Comparison of ENCODE assay signal across 7 cellular contexts in the genomic region with DNA sequence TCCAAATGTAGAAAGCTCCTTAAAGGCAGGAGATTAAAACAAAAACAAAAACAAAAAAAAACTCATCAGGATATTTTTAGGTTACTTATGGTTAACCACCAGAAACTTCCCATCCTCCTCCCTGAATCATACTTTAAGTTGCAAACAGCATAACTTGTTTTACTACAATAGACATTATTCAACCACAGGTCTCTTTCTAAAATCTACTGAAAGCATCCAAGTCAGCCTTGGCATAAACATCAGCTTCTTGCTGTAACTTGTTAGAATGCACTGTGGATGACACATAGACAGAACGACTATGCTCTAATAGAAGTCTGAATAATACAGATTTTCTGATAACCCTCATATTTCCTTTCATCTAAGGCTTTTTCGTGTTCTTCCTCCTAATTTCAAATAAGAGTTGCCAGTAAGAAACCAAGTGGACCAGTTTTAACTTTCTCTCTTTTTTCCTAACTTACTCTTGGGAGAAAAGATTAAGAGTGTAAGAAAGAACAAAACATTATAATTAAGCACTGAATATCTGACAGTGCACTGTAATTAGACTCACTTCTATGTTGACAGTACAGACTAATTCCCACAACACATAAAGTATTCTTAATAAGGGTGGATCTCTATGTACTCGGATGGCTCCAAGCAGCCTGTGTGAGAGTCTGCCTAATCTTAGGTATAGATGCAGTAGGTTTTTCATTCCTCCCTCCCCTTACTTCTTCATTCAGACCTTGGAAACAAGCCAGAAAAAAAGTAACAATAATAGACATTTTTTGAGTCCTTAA.
DNase-seq lines count a peak whose midpoint lies in the region; ATAC-seq and TF ChIP-seq lines count a peak whose summit lies in the region.
"Not testable (repeated sequence)": the region's sequence is repeated elsewhere in the genome, so short reads cannot be mapped to it uniquely, and the experiment has no call there.

No MANE protein-coding gene starts in this region.

- not testable (repeated sequence) for H3K79me1 ChIP-seq in mesenchymal stem cell (replicated peaks; ENCODE audit: low read length, poor library complexity, severe bottlenecking)

- not testable (repeated sequence) for H2BK15ac ChIP-seq in mesenchymal stem cell (ENCODE audit: low read depth, poor library complexity, severe bottlenecking)

- not testable (repeated sequence) for H3K36me3 ChIP-seq in RWPE2 (ENCODE audit: low read depth); mammary epithelial cell (ENCODE audit: insufficient read depth, low read length); fibroblast of lung (ENCODE audit: control insufficient read depth, insufficient read depth, low read length); mesenchymal stem cell (ENCODE audit: control insufficient read depth in 1 of 2, insufficient read depth in 2 of 2, low read depth in 1 of 2, low read length in 2 of 2)

- 0% methylated on average over 3 of the region's 3 CpGs for WGBS in mammary epithelial cell (ENCODE audit: low coverage, missing lambda C conversion rate)
- 56% methylated on average over 2 of the region's 3 CpGs for WGBS in mesenchymal stem cell

- H4K8ac ChIP-seq in mesenchymal stem cell (ENCODE audit: low read length): not testable (repeated sequence)

- DNase-seq in AG10803 (ENCODE audit: low read depth): peak; percentile 56
- peak; percentile 22 for DNase-seq in HPDE6-E6E7 (ENCODE audit: extremely low spot score)
- DNase-seq in RWPE2 (ENCODE audit: low spot score): not testable (repeated sequence)
- peak; percentile 95 for DNase-seq in mammary epithelial cell
- DNase-seq in fibroblast of lung (ENCODE audit: low read depth in 2 of 2): peak; percentile 2 to 38
- peak; percentile 22 for DNase-seq in mesenchymal stem cell

- not testable (repeated sequence) for H3K23ac ChIP-seq in mesenchymal stem cell (ENCODE audit: low read length in 2 of 2)

- peak overlapping the region; percentile 10 for H2AFZ ChIP-seq in mammary epithelial cell (ENCODE audit: low read depth, low read length)
- H2AFZ ChIP-seq in fibroblast of lung (ENCODE audit: low read length); mesenchymal stem cell (ENCODE audit: low read depth, low read length): not testable (repeated sequence)

- intact Hi-C loops in mammary epithelial cell (cut with micrococcal nuclease): not testable (repeated sequence)

- not testable (repeated sequence) for BruUV-seq in mammary epithelial cell (replicated peaks; lab: Mats Ljungman, UMichigan)

- H4K91ac ChIP-seq in mesenchymal stem cell (ENCODE audit: low read length): not testable (repeated sequence)

- not testable (repeated sequence) for H2BK5ac ChIP-seq in mesenchymal stem cell (ENCODE audit: low read depth, low read length, poor library complexity, severe bottlenecking)

- not testable (repeated sequence) for H3K14ac ChIP-seq in mesenchymal stem cell (ENCODE audit: low read length in 2 of 2)

- H3K4me1 ChIP-seq in RWPE2 (ENCODE audit: insufficient read depth, poor library complexity, severe bottlenecking); fibroblast of lung (ENCODE audit: control insufficient read depth, extremely low read depth, insufficient read depth, low read length); mesenchymal stem cell (ENCODE audit: control insufficient read depth, insufficient read depth, low read depth, low read length): not testable (repeated sequence)
- peaks cover 13% of the 10 kb centered on the region for H3K4me1 ChIP-seq in mammary epithelial cell (ENCODE audit: insufficient read depth, low read length)

- H2BK12ac ChIP-seq in mesenchymal stem cell (ENCODE audit: low read length in 2 of 2): not testable (repeated sequence)

- not testable (repeated sequence) for H3K9me3 ChIP-seq in RWPE2 (ENCODE audit: severe bottlenecking); mammary epithelial cell (replicated peaks; ENCODE audit: insufficient read depth, low read length); fibroblast of lung (ENCODE audit: control insufficient read depth, insufficient read depth, low read depth, low read length); mesenchymal stem cell (ENCODE audit: control insufficient read depth, low read length)

- CTCF ChIA-PET in mammary epithelial cell (lab: Charles Lee; ENCODE audit: low non-redundant PET): not testable (repeated sequence)

- peak overlapping the region; percentile 71 for H3K4me2 ChIP-seq in mammary epithelial cell (ENCODE audit: insufficient read depth, low read depth, low read length)
- not testable (repeated sequence) for H3K4me2 ChIP-seq in fibroblast of lung (ENCODE audit: extremely low read depth, insufficient read depth, low read length); mesenchymal stem cell (ENCODE audit: low read length, poor library complexity, severe bottlenecking)

- in situ Hi-C loops in mammary epithelial cell (cut with MboI; ENCODE audit: low sequenced_read_pairs in 2 of 2): not testable (repeated sequence)

- H3K27ac ChIP-seq in RWPE2 (ENCODE audit: poor library complexity, severe bottlenecking) (peak overlapping the region; percentile 20), mammary epithelial cell (ENCODE audit: insufficient read depth, low read depth, low read length) (peak overlapping the region; percentile 67)
- H3K27ac ChIP-seq in fibroblast of lung (ENCODE audit: insufficient read depth, low read length); mesenchymal stem cell (ENCODE audit: low read length, poor library complexity, severe bottlenecking): not testable (repeated sequence)

- H2AK5ac ChIP-seq in mesenchymal stem cell (ENCODE audit: low read length, severe bottlenecking): not testable (repeated sequence)

- not testable (repeated sequence) for H3K79me2 ChIP-seq in mammary epithelial cell (ENCODE audit: insufficient read depth, low read length); fibroblast of lung (ENCODE audit: control insufficient read depth, insufficient read depth, low read length)

- H3K4ac ChIP-seq in mesenchymal stem cell (ENCODE audit: low read depth in 1 of 2, low read length in 2 of 2): not testable (repeated sequence)

- H3K27me3 ChIP-seq in RWPE2 (ENCODE audit: insufficient read depth, poor library complexity, severe bottlenecking); mammary epithelial cell (ENCODE audit: insufficient read depth, low read length); fibroblast of lung (ENCODE audit: control insufficient read depth, insufficient read depth, low read length); mesenchymal stem cell (ENCODE audit: control insufficient read depth in 1 of 2, insufficient read depth in 1 of 2, low read length in 2 of 2): not testable (repeated sequence)

- dilution Hi-C loops in mammary epithelial cell (cut with HindIII; ENCODE audit: low sequenced_read_pairs): not testable (repeated sequence)

- H3K4me3 ChIP-seq in AG10803 (ENCODE audit: low read length); RWPE2 (ENCODE audit: severe bottlenecking); fibroblast of lung (replicated peaks in 1 of 4; ENCODE audit: control extremely low read depth in 1 of 4, insufficient read depth in 1 of 4, low read depth in 3 of 4, low read length in 4 of 4); mesenchymal stem cell (ENCODE audit: insufficient read depth in 1 of 2, low read depth in 1 of 2, low read length in 2 of 2): not testable (repeated sequence)
- H3K4me3 ChIP-seq in mammary epithelial cell (replicated peaks in 1 of 3; ENCODE audit: insufficient read depth in 1 of 3, low read depth in 2 of 3, low read length in 3 of 3): peak overlapping the region in 2 of 3 experiments; percentile 8 to 17

- not testable (repeated sequence) for H4K20me1 ChIP-seq in mammary epithelial cell (ENCODE audit: insufficient read depth, low read length); fibroblast of lung (ENCODE audit: control insufficient read depth, extremely low read depth, insufficient read depth, low read length)

- H3K9ac ChIP-seq in mammary epithelial cell (ENCODE audit: insufficient read depth, low read length): peak overlapping the region; percentile 44
- not testable (repeated sequence) for H3K9ac ChIP-seq in fibroblast of lung (ENCODE audit: insufficient read depth, low read length); mesenchymal stem cell (ENCODE audit: low read length)

- ATAC-seq in GM18502 (IDR thresholded peaks at IDR 0.05; ENCODE audit: poor library complexity, unreplicated experiment): peak; percentile 60
- peak; percentile 98 for ATAC-seq in RWPE2 (ENCODE audit: low read depth)

- not testable (repeated sequence) for H2BK120ac ChIP-seq in mesenchymal stem cell (ENCODE audit: low read depth, low read length)

- TF ChIP-seq CTCF in AG10803 (conservative IDR thresholded peaks at IDR 0.05; ENCODE audit: low read length); RWPE2 (IDR thresholded peaks at IDR 0.05; ENCODE audit: poor library complexity, severe bottlenecking); mammary epithelial cell (conservative IDR thresholded peaks at IDR 0.05 in 1 of 2, IDR thresholded peaks at IDR 0.05 in 1 of 2; ENCODE audit: extremely low read depth in 1 of 2, insufficient read depth in 1 of 2, low read depth in 1 of 2, low read length in 2 of 2); fibroblast of lung (conservative IDR thresholded peaks at IDR 0.05 in 1 of 2, IDR thresholded peaks at IDR 0.05 in 1 of 2; ENCODE audit: low read depth in 1 of 2, low read length in 2 of 2): not testable (repeated sequence)

- not testable (repeated sequence) for H3K18ac ChIP-seq in mesenchymal stem cell (ENCODE audit: low read depth in 1 of 2, low read length in 2 of 2)
